Comparison of ENCODE assay signal across 15 cellular contexts in genomic region chr7:142248-142955, GRCh38. TPM values are rescaled to one million over a fixed set of nuclear protein-coding genes. Genes with fewer than 3 reads are reported as not detected.
DNase-seq lines count a peak whose midpoint lies in the region; ATAC-seq, FAIRE-seq and TF ChIP-seq lines count a peak whose summit lies in the region.
"Had no signal": no experiment of that assay in that cellular context is flagged by ENCODE, and none has a peak within 500 bp of the region (broad histone marks: within the 10 kb centered on the region; RNA-seq: fewer than 3 reads in every experiment).

No MANE protein-coding gene starts in this region.

- no peaks in the 10 kb centered on the region for H3K27me3 ChIP-seq in stomach

- no peak overlapping the region for H3K27ac Mint-ChIP-seq in chondrocyte (ENCODE audit: unreplicated experiment)
- H3K27ac Mint-ChIP-seq: immature natural killer cell; stimulated activated effector memory CD8-positive, alpha-beta T cell treated with anti-CD3 and anti-CD28 coated beads, Interleukin-12 subunit alpha, Interleukin-12 subunit beta, amount 100 ng/mL, for 72 hours had no signal

- H3K9me3 Mint-ChIP-seq in chondrocyte (ENCODE audit: low read depth) = no peaks in the 10 kb centered on the region
- H3K9me3 Mint-ChIP-seq: immature natural killer cell; stimulated activated effector memory CD8-positive, alpha-beta T cell treated with anti-CD3 and anti-CD28 coated beads, Interleukin-12 subunit alpha, Interleukin-12 subunit beta, amount 100 ng/mL, for 72 hours had no signal

- no peaks in the 10 kb centered on the region for H3K36me3 ChIP-seq in stomach

- TF ChIP-seq POLR2A in stomach (IDR thresholded peaks at IDR 0.05) = no peak

- no peaks in the 10 kb centered on the region for H3K9me3 ChIP-seq in stomach

- TF ChIP-seq CTCF in stomach (IDR thresholded peaks at IDR 0.05) (no peak), chondrocyte (IDR thresholded peaks at IDR 0.05) (no peak)

- 25 to 41% (median 27%) methylated on average over 12 to 13 of the region's 13 CpGs for whole genome bisulfite sequencing in stomach, 5 donors

- no peak for TF ChIP-seq EP300 in stomach (IDR thresholded peaks at IDR 0.05)

- no peak overlapping the region for H3K4me3 Mint-ChIP-seq in chondrocyte (ENCODE audit: unreplicated experiment)
- H3K4me3 Mint-ChIP-seq: immature natural killer cell; stimulated activated effector memory CD8-positive, alpha-beta T cell treated with anti-CD3 and anti-CD28 coated beads, Interleukin-12 subunit alpha, Interleukin-12 subunit beta, amount 100 ng/mL, for 72 hours had no signal

- FAIRE-seq in HTR-8/SVneo (lab: Jason Lieb, UNC) = peak; percentile 26

- H3K4me1 Mint-ChIP-seq in chondrocyte (ENCODE audit: low read depth) = no peaks in the 10 kb centered on the region
- H3K4me1 Mint-ChIP-seq: immature natural killer cell; stimulated activated effector memory CD8-positive, alpha-beta T cell treated with anti-CD3 and anti-CD28 coated beads, Interleukin-12 subunit alpha, Interleukin-12 subunit beta, amount 100 ng/mL, for 72 hours had no signal

- H3K27me3 Mint-ChIP-seq in chondrocyte (ENCODE audit: low read depth) = peaks cover 3% of the 10 kb centered on the region

- intact Hi-C loops in stomach (cut with DNase I; ENCODE audit: low total_unique reads) = no loop called here

- peak; percentile 96 for ATAC-seq in left lobe of liver
- ATAC-seq: esophagus mucosa had no signal

- H3K4me1 ChIP-seq in stomach = peaks cover 36 to 56% (median 38%) of the 10 kb centered on the region in 4 donors

- no peak overlapping the region for H3K4me3 ChIP-seq in stomach

- peaks cover 2% of the 10 kb centered on the region for H3K36me3 Mint-ChIP-seq in chondrocyte (ENCODE audit: low read depth)
- H3K36me3 Mint-ChIP-seq: stimulated activated effector memory CD8-positive, alpha-beta T cell treated with anti-CD3 and anti-CD28 coated beads, Interleukin-12 subunit alpha, Interleukin-12 subunit beta, amount 100 ng/mL, for 72 hours had no signal

- DNase-seq in HTR-8/SVneo (ENCODE audit: insufficient read length, low spot score) = no peak
- DNase-seq in cerebellum (ENCODE audit: low spot score) = peak; percentile 59
- peak; percentile 98 for DNase-seq in left lobe of liver (ENCODE audit: low spot score)
- peak; percentile 96 for DNase-seq in stomach
- DNase-seq in NCI-H2171 (lab: John Stamatoyannopoulos, UW) = no peak
- no peak for DNase-seq in chondrocyte (ENCODE audit: low spot score)
- DNase-seq in HPDE6-E6E7 (ENCODE audit: extremely low spot score) = no peak
- DNase-seq in stimulated activated CD4-positive, alpha-beta T cell treated with anti-CD3 and anti-CD28 coated beads, Interleukin-2, amount 100 ng/mL, for 24 hours = no peak
- DNase-seq: activated gamma-delta T cell; central memory CD4-positive, alpha-beta T cell; GOT3; immature natural killer cell; NCI-H1436 had no signal

- peak overlapping the region; percentile 81 to 92 (median 86) for H3K27ac ChIP-seq in stomach

RNA-seq across cellular contexts. Expression of gene FAM20C, which starts 50.0 kb away (rescaled TPM):
- total RNA-seq in cerebellum (19.8 TPM), left lobe of liver (72.2 TPM), stomach (10 to 100 TPM; 21.3 to 89.8 (median 49.0) TPM), chondrocyte (34.4 to 58.1 TPM (median 35.0 TPM) in 3 replicates)
- polyA plus RNA-seq in stomach = 10 to 100 TPM; 19.1 to 35.2 (median 33.9) TPM
- polyA plus RNA-seq: immature natural killer cell had no signal

Comparison
In these comparisons a context has a peak if more than half of its experiments do, and no peak if none do; other contexts are left out.
1. DNase-seq: peak in cerebellum (single experiment), left lobe of liver (single experiment) and stomach (single experiment); none in HTR-8/SVneo (single experiment), NCI-H2171 (single experiment), chondrocyte (single experiment), HPDE6-E6E7 (single experiment) and stimulated activated CD4-positive, alpha-beta T cell treated with anti-CD3 and anti-CD28 coated beads, Interleukin-2, amount 100 ng/mL, for 24 hours (0 of 2).